1 cellular context compared by ENCODE assay signal in the genomic region with DNA sequence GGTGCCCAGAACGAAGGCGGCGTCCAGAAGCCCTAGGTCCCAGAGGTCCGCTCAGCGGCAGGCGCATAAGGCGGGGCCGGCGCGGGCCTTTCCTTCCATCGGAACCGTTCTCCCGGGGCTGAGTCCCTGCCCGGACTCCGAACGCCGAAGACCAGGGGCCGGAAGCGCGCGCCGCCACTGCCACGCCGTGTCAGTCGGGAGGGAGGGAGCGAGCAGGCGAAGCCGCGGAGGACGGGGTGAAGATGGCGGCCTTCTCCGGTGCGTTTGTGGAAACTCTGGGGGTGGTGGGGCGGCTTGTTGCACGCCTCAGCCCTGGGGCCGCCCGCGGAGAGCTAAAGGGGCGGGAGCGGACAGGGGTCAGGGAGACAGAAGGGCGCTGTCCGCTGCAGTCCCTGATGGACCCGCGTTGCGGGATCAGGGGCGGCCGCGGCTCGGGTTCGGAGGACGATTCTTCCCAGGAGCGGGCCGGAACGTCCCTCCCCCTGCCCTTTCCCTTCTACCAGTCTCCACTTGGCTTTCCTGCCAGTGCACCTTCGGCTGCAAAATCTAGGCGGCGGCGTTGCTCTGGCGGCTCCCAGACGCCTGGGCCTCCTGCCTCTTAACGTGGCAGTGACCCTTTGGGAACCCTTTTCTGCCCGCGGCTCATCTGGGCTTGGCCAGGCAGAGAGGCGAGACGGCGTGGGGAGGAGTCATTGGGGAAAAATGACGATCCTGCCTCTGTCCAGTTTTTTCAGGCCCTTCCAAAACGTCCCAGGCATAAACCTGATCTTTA.
TF ChIP-seq lines count a peak whose summit lies in the region.

Gene DDX1, plus strand, starts transcription at position 177 of the 772 bp plus-strand sequence. Its CDS starts 66 bp downstream, at position 243.

TF ChIP-seq in HepG2, 621 proteins besides CTCF, POLR2A, EP300 and RAD21 (continued from another document and continues in another):
- peak; percentile 99 for TF ChIP-seq CENPBD1 (CRISPR knock-in tag; IDR thresholded peaks at IDR 0.05; ENCODE audit: borderline replicate concordance, low read depth)
- TF ChIP-seq RERE (CRISPR knock-in tag; IDR thresholded peaks at IDR 0.05; ENCODE audit: low read depth): peak; percentile 30; the same call in 1 of the 2 replicates
- TF ChIP-seq ZFP62 (CRISPR knock-in tag; IDR thresholded peaks at IDR 0.05): no peak
- TF ChIP-seq, protein P1, sequence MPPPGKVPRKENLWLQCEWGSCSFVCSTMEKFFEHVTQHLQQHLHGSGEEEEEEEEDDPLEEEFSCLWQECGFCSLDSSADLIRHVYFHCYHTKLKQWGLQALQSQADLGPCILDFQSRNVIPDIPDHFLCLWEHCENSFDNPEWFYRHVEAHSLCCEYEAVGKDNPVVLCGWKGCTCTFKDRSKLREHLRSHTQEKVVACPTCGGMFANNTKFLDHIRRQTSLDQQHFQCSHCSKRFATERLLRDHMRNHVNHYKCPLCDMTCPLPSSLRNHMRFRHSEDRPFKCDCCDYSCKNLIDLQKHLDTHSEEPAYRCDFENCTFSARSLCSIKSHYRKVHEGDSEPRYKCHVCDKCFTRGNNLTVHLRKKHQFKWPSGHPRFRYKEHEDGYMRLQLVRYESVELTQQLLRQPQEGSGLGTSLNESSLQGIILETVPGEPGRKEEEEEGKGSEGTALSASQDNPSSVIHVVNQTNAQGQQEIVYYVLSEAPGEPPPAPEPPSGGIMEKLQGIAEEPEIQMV (CRISPR knock-in tag; IDR thresholded peaks at IDR 0.05; ENCODE audit: low read depth): peak; percentile 92
- peak; percentile 100 for TF ChIP-seq KMT2B (CRISPR knock-in tag; IDR thresholded peaks at IDR 0.05)
- peak; percentile 98 for TF ChIP-seq ZNF142 (CRISPR knock-in tag; IDR thresholded peaks at IDR 0.05)
- no peak for TF ChIP-seq ZNF382 (CRISPR knock-in tag; IDR thresholded peaks at IDR 0.05; ENCODE audit: borderline replicate concordance)
- peak; percentile 99 for TF ChIP-seq NFKB2 (CRISPR knock-in tag; IDR thresholded peaks at IDR 0.05; ENCODE audit: borderline replicate concordance)
- TF ChIP-seq ZNF3 (CRISPR knock-in tag; IDR thresholded peaks at IDR 0.05): no peak
- TF ChIP-seq SATB2 (CRISPR knock-in tag; IDR thresholded peaks at IDR 0.05): peak; percentile 96
- no peak for TF ChIP-seq PAF1 (CRISPR knock-in tag; IDR thresholded peaks at IDR 0.05)
- TF ChIP-seq IRF9 (CRISPR knock-in tag; IDR thresholded peaks at IDR 0.05; ENCODE audit: borderline replicate concordance): peak; percentile 99
- peak; percentile 99 for TF ChIP-seq ETV6 (CRISPR knock-in tag; conservative IDR thresholded peaks at IDR 0.05)
- TF ChIP-seq, protein P2, sequence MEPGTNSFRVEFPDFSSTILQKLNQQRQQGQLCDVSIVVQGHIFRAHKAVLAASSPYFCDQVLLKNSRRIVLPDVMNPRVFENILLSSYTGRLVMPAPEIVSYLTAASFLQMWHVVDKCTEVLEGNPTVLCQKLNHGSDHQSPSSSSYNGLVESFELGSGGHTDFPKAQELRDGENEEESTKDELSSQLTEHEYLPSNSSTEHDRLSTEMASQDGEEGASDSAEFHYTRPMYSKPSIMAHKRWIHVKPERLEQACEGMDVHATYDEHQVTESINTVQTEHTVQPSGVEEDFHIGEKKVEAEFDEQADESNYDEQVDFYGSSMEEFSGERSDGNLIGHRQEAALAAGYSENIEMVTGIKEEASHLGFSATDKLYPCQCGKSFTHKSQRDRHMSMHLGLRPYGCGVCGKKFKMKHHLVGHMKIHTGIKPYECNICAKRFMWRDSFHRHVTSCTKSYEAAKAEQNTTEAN (CRISPR knock-in tag; conservative IDR thresholded peaks at IDR 0.05): peak; percentile 91; the same call in 1 of the 2 replicates
- TF ChIP-seq HMG20B (CRISPR knock-in tag; conservative IDR thresholded peaks at IDR 0.05): peak; percentile 87
- TF ChIP-seq ZNF530 (CRISPR knock-in tag; IDR thresholded peaks at IDR 0.05; ENCODE audit: low read depth): peak; percentile 71; the same call in 1 of the 2 replicates
- TF ChIP-seq ZFP91 (CRISPR knock-in tag; IDR thresholded peaks at IDR 0.05; ENCODE audit: borderline replicate concordance): peak; percentile 98
- TF ChIP-seq SALL1 (CRISPR knock-in tag; IDR thresholded peaks at IDR 0.05): peak; percentile 97
- peak; percentile 99 for TF ChIP-seq ZNF747 (CRISPR knock-in tag; IDR thresholded peaks at IDR 0.05; ENCODE audit: borderline replicate concordance)
- peak; percentile 72; the same call in 1 of the 2 replicates for TF ChIP-seq ZNF281 (CRISPR knock-in tag; IDR thresholded peaks at IDR 0.05; ENCODE audit: borderline replicate concordance)
- peak; percentile 98 for TF ChIP-seq PHF20 (CRISPR knock-in tag; IDR thresholded peaks at IDR 0.05)
- TF ChIP-seq, protein P3, sequence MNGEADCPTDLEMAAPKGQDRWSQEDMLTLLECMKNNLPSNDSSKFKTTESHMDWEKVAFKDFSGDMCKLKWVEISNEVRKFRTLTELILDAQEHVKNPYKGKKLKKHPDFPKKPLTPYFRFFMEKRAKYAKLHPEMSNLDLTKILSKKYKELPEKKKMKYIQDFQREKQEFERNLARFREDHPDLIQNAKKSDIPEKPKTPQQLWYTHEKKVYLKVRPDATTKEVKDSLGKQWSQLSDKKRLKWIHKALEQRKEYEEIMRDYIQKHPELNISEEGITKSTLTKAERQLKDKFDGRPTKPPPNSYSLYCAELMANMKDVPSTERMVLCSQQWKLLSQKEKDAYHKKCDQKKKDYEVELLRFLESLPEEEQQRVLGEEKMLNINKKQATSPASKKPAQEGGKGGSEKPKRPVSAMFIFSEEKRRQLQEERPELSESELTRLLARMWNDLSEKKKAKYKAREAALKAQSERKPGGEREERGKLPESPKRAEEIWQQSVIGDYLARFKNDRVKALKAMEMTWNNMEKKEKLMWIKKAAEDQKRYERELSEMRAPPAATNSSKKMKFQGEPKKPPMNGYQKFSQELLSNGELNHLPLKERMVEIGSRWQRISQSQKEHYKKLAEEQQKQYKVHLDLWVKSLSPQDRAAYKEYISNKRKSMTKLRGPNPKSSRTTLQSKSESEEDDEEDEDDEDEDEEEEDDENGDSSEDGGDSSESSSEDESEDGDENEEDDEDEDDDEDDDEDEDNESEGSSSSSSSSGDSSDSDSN (CRISPR knock-in tag; IDR thresholded peaks at IDR 0.05): peak; percentile 100
- TF ChIP-seq SMAD9 (CRISPR knock-in tag; IDR thresholded peaks at IDR 0.05): peak; percentile 92
